ENCODE assay signal across 18 cellular contexts in the genomic region with DNA sequence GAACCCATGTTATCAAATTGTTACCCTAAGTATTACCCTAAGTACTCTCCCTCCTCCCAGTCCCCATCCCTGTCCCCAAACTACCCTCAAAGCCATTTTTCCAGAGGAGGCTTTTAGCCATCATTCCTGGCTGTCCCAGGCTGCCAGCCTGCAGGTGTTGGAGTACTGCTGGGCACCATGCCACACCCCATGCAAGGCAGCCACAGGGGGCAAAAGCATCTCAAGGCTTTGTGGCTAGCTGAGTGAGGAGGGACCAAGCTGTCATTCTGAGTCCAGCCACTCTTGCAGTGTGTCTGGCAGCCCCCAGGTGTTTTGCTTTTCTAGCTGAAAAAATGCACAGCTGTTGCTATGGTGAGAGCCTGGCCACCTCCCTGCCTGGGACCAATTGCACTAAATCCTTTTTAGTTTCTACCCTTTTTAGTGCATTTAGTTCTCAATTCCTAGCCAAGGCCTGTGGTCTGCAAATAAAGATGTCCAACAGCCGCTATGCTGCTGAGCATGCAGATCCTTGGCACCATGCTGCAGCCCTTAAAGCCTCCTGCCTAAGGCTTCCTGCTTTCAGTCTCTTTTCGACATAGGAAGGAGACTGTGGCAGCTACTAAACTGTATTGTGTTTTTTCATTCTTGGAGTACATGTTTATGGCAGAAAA. TPM values are rescaled to one million over a fixed set of nuclear protein-coding genes. Genes with fewer than 3 reads are reported as not detected.
DNase-seq lines count a peak whose midpoint lies in the region; ATAC-seq and TF ChIP-seq lines count a peak whose summit lies in the region.
"Had no signal": no experiment of that assay in that cellular context is flagged by ENCODE, and none has a peak within 500 bp of the region (broad histone marks: within the 10 kb centered on the region; RNA-seq: fewer than 3 reads in every experiment).

No MANE protein-coding gene starts in this region.

- DNase-seq in NCI-H1092 treated with DMSO at 0.1 percent for 48 hours (lab: John Stamatoyannopoulos, UW) (peak; percentile 18), NCI-H1092 (lab: John Stamatoyannopoulos, UW) (no peak), RPMI8226 (peak; percentile 22), pons (ENCODE audit: low spot score) (peak; percentile 20), occipital lobe (lab: John Stamatoyannopoulos, UW) (no peak)
- DNase-seq: 8988T; activated CD4-positive, alpha-beta T cell treated with anti-CD3 and anti-CD28 coated beads, Interleukin-2, amount 50 U/mL, for 1 hour; activated gamma-delta T cell treated with Interleukin-2 at 50 U/mL for 16 hours; adrenal gland; AML-193; NCI-H1694 treated with DMSO at 0.1 percent for 48 hours; SJCRH30; spleen; stimulated activated CD4-positive, alpha-beta T cell treated with anti-CD3 and anti-CD28 coated beads, Interleukin-4, amount 100 ng/mL, for 4 hours had no signal

- no peaks in the 10 kb centered on the region for H3K79me2 ChIP-seq in KMS-11 (ENCODE audit: insufficient read depth, low read depth)

- peak overlapping the region; percentile 59 for H3K27ac ChIP-seq in KMS-11
- H3K27ac ChIP-seq: adrenal gland, SJCRH30, spleen had no signal

- H3K36me3 ChIP-seq in KMS-11 (ENCODE audit: insufficient read depth), result peaks cover 2% of the 10 kb centered on the region; the same call in 1 of the 2 replicates

- no peaks in the 10 kb centered on the region for H4K20me1 ChIP-seq in KMS-11 (ENCODE audit: insufficient read depth)

- H3K27me3 ChIP-seq in KMS-11 (ENCODE audit: insufficient read depth, low read depth), result no peaks in the 10 kb centered on the region
- H3K27me3 ChIP-seq: adrenal gland, SJCRH30, spleen had no signal

- ATAC-seq in GM18870 (IDR thresholded peaks at IDR 0.05; ENCODE audit: unreplicated experiment), result no peak
- no peak for ATAC-seq in HG03108 (IDR thresholded peaks at IDR 0.05; ENCODE audit: unreplicated experiment)
- ATAC-seq: Panc1 had no signal

- TF ChIP-seq CTCF in KMS-11 (conservative IDR thresholded peaks at IDR 0.05; ENCODE audit: low read depth, low read length), result no peak

- no peak overlapping the region for H2AFZ ChIP-seq in KMS-11 (ENCODE audit: low read depth)

- peaks cover 42% of the 10 kb centered on the region for H3K4me1 ChIP-seq in KMS-11 (ENCODE audit: low read depth, poor library complexity, severe bottlenecking)
- H3K4me1 ChIP-seq: adrenal gland, SJCRH30 had no signal

- no peak overlapping the region for H3K9ac ChIP-seq in KMS-11

- peak overlapping the region; percentile 30 for H3K4me2 ChIP-seq in KMS-11

- no peak overlapping the region for H3K4me3 ChIP-seq in KMS-11 (IDR thresholded peaks at IDR 0.05; ENCODE audit: insufficient read depth, low read depth, low read length)
- H3K4me3 ChIP-seq: adrenal gland, SJCRH30, spleen had no signal

RNA-seq across cellular contexts. Expression of a gene that starts 50.4 kb away (rescaled TPM):
- total RNA-seq in occipital lobe, result 0.47 TPM

RNA-seq across cellular contexts. Expression of a gene that starts 55.8 kb away (rescaled TPM):
- 26.2 TPM for total RNA-seq in occipital lobe

RNA-seq across cellular contexts. Expression of a gene that starts 55.8 kb away (rescaled TPM):
- total RNA-seq in occipital lobe, result 18.1 TPM

Comparison
In these comparisons a context has a peak if more than half of its experiments do, and no peak if none do; other contexts are left out.
1. DNase-seq: peak in NCI-H1092 treated with DMSO at 0.1 percent for 48 hours (single experiment), RPMI8226 (single experiment) and pons (single experiment); none in NCI-H1092 (single experiment) and occipital lobe (single experiment).